ENCODE assay signal across 17 cellular contexts in genomic region chr6:1641391-1641790, GRCh38. TPM values are rescaled to one million over a fixed set of nuclear protein-coding genes. Genes with fewer than 3 reads are reported as not detected.
DNase-seq lines count a peak whose midpoint lies in the region; ATAC-seq, FAIRE-seq and TF ChIP-seq lines count a peak whose summit lies in the region.
"Had no signal": no experiment of that assay in that cellular context is flagged by ENCODE, and none has a peak within 500 bp of the region (broad histone marks: within the 10 kb centered on the region; RNA-seq: fewer than 3 reads in every experiment).

No MANE protein-coding gene starts in this region.

- H3K27ac Mint-ChIP-seq in CD14-positive monocyte = no peak overlapping the region
- H3K27ac Mint-ChIP-seq: activated CD4-positive, alpha-beta memory T cell treated with anti-CD3 and anti-CD28 coated beads for 36 hours; dendritic cell treated with granulocyte-macrophage colony-stimulating factor and Interleukin-4, amounts not matched to agents 40 ng/mL and 50 ng/mL, for 4 days; stimulated activated memory B cell treated with anti-CD40 and anti-IgM and Interleukin-4, amounts not matched to agents 10 μg/mL and 1 μg/mL and 100 μg/mL, for 72 hours had no signal

- CTCF ChIA-PET in SK-N-SH (lab: Yijun Ruan, JAX) = no interaction called here

- TF ChIP-seq EP300 in SK-N-SH (IDR thresholded peaks at IDR 0.05; ENCODE audit: borderline replicate concordance in 1 of 2, low read depth in 1 of 2, low read length in 1 of 2) (no peak), ovary (IDR thresholded peaks at IDR 0.05) (no peak)

- peaks cover 0 to 5% of the 10 kb centered on the region in 2 donors for H3K36me3 Mint-ChIP-seq in CD14-positive monocyte
- H3K36me3 Mint-ChIP-seq: activated CD4-positive, alpha-beta memory T cell treated with anti-CD3 and anti-CD28 coated beads for 36 hours; stimulated activated memory B cell treated with anti-CD40 and anti-IgM and Interleukin-4, amounts not matched to agents 10 μg/mL and 1 μg/mL and 100 μg/mL, for 72 hours had no signal

- H3K36me3 ChIP-seq in SK-N-SH (replicated peaks in 1 of 2; ENCODE audit: control insufficient read depth in 1 of 2, insufficient read depth in 2 of 2, low read length in 1 of 2) = no peaks in the 10 kb centered on the region
- no peaks in the 10 kb centered on the region for H3K36me3 ChIP-seq in adrenal gland (replicated peaks in 1 of 2)
- H3K36me3 ChIP-seq in ovary = no peaks in the 10 kb centered on the region
- H3K36me3 ChIP-seq: neutrophil had no signal

- 93% methylated on average over 7 of the region's 11 CpGs for WGBS in SK-N-SH (ENCODE audit: low lambda C conversion rate)
- WGBS in adrenal gland, 4 donors = 34 to 51% (median 40%) methylated on average over 11 of the region's 11 CpGs
- 86 to 89% (median 88%) methylated on average over 11 of the region's 11 CpGs for WGBS in ovary, 3 donors

- peaks cover 12% of the 10 kb centered on the region for H3K4me1 Mint-ChIP-seq in CD14-positive monocyte

- no peak overlapping the region for H3K9ac ChIP-seq in SK-N-SH

- TF ChIP-seq POLR2A in adrenal gland (IDR thresholded peaks at IDR 0.05) (no peak), ovary (IDR thresholded peaks at IDR 0.05) (no peak)

- DNase-seq in SK-N-SH (no peak), adrenal gland (peak in 6 of 7 donors; percentile 50 to 74 (median 64)), kidney tubule cell (ENCODE audit: low spot score) (peak; percentile 77), urothelium cell line (ENCODE audit: low spot score) (peak; percentile 42), HCEC 1CT (no peak), ovary (no peak), CD14-positive monocyte (ENCODE audit: low spot score) (no peak)
- DNase-seq: activated CD4-positive, alpha-beta memory T cell treated with anti-CD3 and anti-CD28 coated beads for 36 hours; hypothalamus; NCI-H2029 treated with DMSO at 0.1 percent for 48 hours; NCI-H774 had no signal

- POLR2A ChIA-PET in SK-N-SH (lab: Yijun Ruan, JAX) = no interaction called here

- H3K9me3 Mint-ChIP-seq in CD14-positive monocyte = peaks cover 0 to 3% (median 0%) of the 10 kb centered on the region in 7 donors
- H3K9me3 Mint-ChIP-seq: activated CD4-positive, alpha-beta memory T cell treated with anti-CD3 and anti-CD28 coated beads for 36 hours; dendritic cell treated with granulocyte-macrophage colony-stimulating factor and Interleukin-4, amounts not matched to agents 40 ng/mL and 50 ng/mL, for 4 days; stimulated activated memory B cell treated with anti-CD40 and anti-IgM and Interleukin-4, amounts not matched to agents 10 μg/mL and 1 μg/mL and 100 μg/mL, for 72 hours had no signal

- H3K9me3 ChIP-seq in SK-N-SH (no peaks in the 10 kb centered on the region), adrenal gland (replicated peaks in 1 of 3) (no peaks in the 10 kb centered on the region), ovary (no peaks in the 10 kb centered on the region)
- H3K9me3 ChIP-seq: neutrophil had no signal

- H3K4me3 ChIP-seq in SK-N-SH (ENCODE audit: low read depth in 2 of 2, low read length in 1 of 2) (no peak overlapping the region), adrenal gland (no peak overlapping the region), ovary (no peak overlapping the region)

- TF ChIP-seq RAD21 in SK-N-SH (IDR thresholded peaks at IDR 0.05; ENCODE audit: low read length) = no peak

- H3K27ac ChIP-seq in SK-N-SH (ENCODE audit: low read depth in 2 of 2, low read length in 1 of 2) (no peak overlapping the region), adrenal gland (no peak overlapping the region), ovary (no peak overlapping the region)
- H3K27ac ChIP-seq: HL-60, neutrophil had no signal

- no peaks in the 10 kb centered on the region for H3K79me2 ChIP-seq in SK-N-SH (ENCODE audit: insufficient read depth)

- no peaks in the 10 kb centered on the region for H3F3A ChIP-seq in SK-N-SH (replicated peaks; ENCODE audit: insufficient read depth)

- no peak for FAIRE-seq in urothelium cell line (lab: Jason Lieb, UNC)
- FAIRE-seq: astrocyte had no signal

- H3K4me2 ChIP-seq in SK-N-SH = no peak overlapping the region

- no peaks in the 10 kb centered on the region for H3K9me2 ChIP-seq in SK-N-SH

- no peak overlapping the region for H2AFZ ChIP-seq in SK-N-SH (ENCODE audit: low read depth)

- no peaks in the 10 kb centered on the region for H4K20me1 ChIP-seq in SK-N-SH (ENCODE audit: insufficient read depth)

- H3K27me3 ChIP-seq in SK-N-SH (ENCODE audit: insufficient read depth) (no peaks in the 10 kb centered on the region), adrenal gland (no peaks in the 10 kb centered on the region), ovary (no peaks in the 10 kb centered on the region)
- H3K27me3 ChIP-seq: neutrophil had no signal

- peaks cover 0 to 14% of the 10 kb centered on the region in 2 experiments; a peak in 1 of 4 replicates for H3K4me1 ChIP-seq in SK-N-SH (ENCODE audit: control insufficient read depth in 1 of 2, insufficient read depth in 2 of 2, low read depth in 1 of 2, low read length in 1 of 2)
- no peaks in the 10 kb centered on the region for H3K4me1 ChIP-seq in adrenal gland (replicated peaks in 1 of 2)
- no peaks in the 10 kb centered on the region for H3K4me1 ChIP-seq in ovary (ENCODE audit: insufficient read depth)

- peak; percentile 35; the same call in 2 of the 3 replicates for ATAC-seq in SK-N-SH treated with all-trans-retinoic acid at 6 μM for 48 hours
- ATAC-seq: stimulated activated memory B cell treated with anti-CD40 and anti-IgM and Interleukin-4, amounts not matched to agents 10 μg/mL and 1 μg/mL and 100 μg/mL, for 72 hours had no signal

- peaks cover 1 to 5% (median 4%) of the 10 kb centered on the region in 3 donors for H3K27me3 Mint-ChIP-seq in CD14-positive monocyte (ENCODE audit: low read depth in 3 of 3)
- H3K27me3 Mint-ChIP-seq: activated CD4-positive, alpha-beta memory T cell treated with anti-CD3 and anti-CD28 coated beads for 36 hours; stimulated activated memory B cell treated with anti-CD40 and anti-IgM and Interleukin-4, amounts not matched to agents 10 μg/mL and 1 μg/mL and 100 μg/mL, for 72 hours had no signal

- no peak overlapping the region for H3K4me3 Mint-ChIP-seq in CD14-positive monocyte
- H3K4me3 Mint-ChIP-seq: activated CD4-positive, alpha-beta memory T cell treated with anti-CD3 and anti-CD28 coated beads for 36 hours; dendritic cell treated with granulocyte-macrophage colony-stimulating factor and Interleukin-4, amounts not matched to agents 40 ng/mL and 50 ng/mL, for 4 days; stimulated activated memory B cell treated with anti-CD40 and anti-IgM and Interleukin-4, amounts not matched to agents 10 μg/mL and 1 μg/mL and 100 μg/mL, for 72 hours had no signal

- no peak for TF ChIP-seq CTCF in SK-N-SH (IDR thresholded peaks at IDR 0.05)
- TF ChIP-seq CTCF in adrenal gland (IDR thresholded peaks at IDR 0.05) = no peak
- TF ChIP-seq CTCF in ovary (IDR thresholded peaks at IDR 0.05) = no peak
- TF ChIP-seq CTCF in CD14-positive monocyte (IDR thresholded peaks at IDR 0.05) = no peak

- intact Hi-C loops in adrenal gland (cut with DNase I) = no loop called here
- intact Hi-C loops in ovary (cut with DNase I) = no loop called here
- intact Hi-C loops in CD14-positive monocyte (cut with micrococcal nuclease) = no loop called here

TF ChIP-seq in SK-N-SH treated with all-trans-retinoic acid at 6 μM for 48 hours, 23 proteins besides CTCF, POLR2A, EP300 and RAD21 (continues in another document):
- TF ChIP-seq PPARA (CRISPR knock-in tag; IDR thresholded peaks at IDR 0.05; ENCODE audit: borderline replicate concordance) (no peak), ISL1 (CRISPR knock-in tag; IDR thresholded peaks at IDR 0.05) (no peak), CREB5 (CRISPR knock-in tag; IDR thresholded peaks at IDR 0.05; ENCODE audit: low read depth) (no peak), ZFP3 (CRISPR knock-in tag; IDR thresholded peaks at IDR 0.05) (no peak)

TF ChIP-seq in SK-N-SH, 30 proteins besides CTCF, POLR2A, EP300 and RAD21 (continues in another document):
- no peak for TF ChIP-seq FOXM1 (IDR thresholded peaks at IDR 0.05; ENCODE audit: low read depth)
- TF ChIP-seq FOSL2 (IDR thresholded peaks at IDR 0.05; ENCODE audit: borderline replicate concordance, low read depth) = no peak
- no peak for TF ChIP-seq MXI1 (IDR thresholded peaks at IDR 0.05; ENCODE audit: low read depth, low read length)
- TF ChIP-seq, protein P1, sequence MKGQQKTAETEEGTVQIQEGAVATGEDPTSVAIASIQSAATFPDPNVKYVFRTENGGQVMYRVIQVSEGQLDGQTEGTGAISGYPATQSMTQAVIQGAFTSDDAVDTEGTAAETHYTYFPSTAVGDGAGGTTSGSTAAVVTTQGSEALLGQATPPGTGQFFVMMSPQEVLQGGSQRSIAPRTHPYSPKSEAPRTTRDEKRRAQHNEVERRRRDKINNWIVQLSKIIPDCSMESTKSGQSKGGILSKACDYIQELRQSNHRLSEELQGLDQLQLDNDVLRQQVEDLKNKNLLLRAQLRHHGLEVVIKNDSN (IDR thresholded peaks at IDR 0.05; ENCODE audit: borderline replicate concordance, low read depth) = no peak
- no peak for TF ChIP-seq MAX (IDR thresholded peaks at IDR 0.05; ENCODE audit: low read depth)
- no peak for TF ChIP-seq YY1 (IDR thresholded peaks at IDR 0.05; ENCODE audit: low read depth)
- TF ChIP-seq FOXJ3 (CRISPR knock-in tag; IDR thresholded peaks at IDR 0.05) = no peak
- TF ChIP-seq POLR2AphosphoS5 (IDR thresholded peaks at IDR 0.05; ENCODE audit: low read depth, low read length) = no peak

RNA-seq across cellular contexts. Expression of gene FOXC1, which starts 31.7 kb away (rescaled TPM):
- polyA plus RNA-seq in SK-N-SH (2012; rRNA removed) = 3.6 and 4.3 TPM in 2 replicates
- 4.3 TPM in 2 replicates for polyA plus RNA-seq in SK-N-SH (2012; cell fraction: cytosol; rRNA removed)
- 5.0 and 5.6 TPM in 2 replicates for polyA plus RNA-seq in SK-N-SH (2012; cell fraction: nucleus; rRNA removed)
- 10 to 100 TPM in 1 of 8 donors, 1 to 10 TPM in 7; 3.0 to 13.2 (median 5.7) TPM for total RNA-seq in adrenal gland
- polyA plus RNA-seq in adrenal gland = 1 to 10 TPM; 2.7 to 5.3 (median 4.6) TPM
- total RNA-seq in ovary = 10 to 100 TPM in 1 of 7 donors, 1 to 10 TPM in 6; 4.3 to 15.9 (median 5.8) TPM
- polyA plus RNA-seq in ovary = 10 to 100 TPM in 1 of 2 donors, 1 to 10 TPM in 1; 6.5 to 21.2 TPM
- not detected for polyA plus RNA-seq in CD14-positive monocyte

Comparison
In these comparisons a context has a peak if more than half of its experiments do, and no peak if none do; other contexts are left out.
1. DNase-seq: peak in adrenal gland (6 of 7), kidney tubule cell (single experiment) and urothelium cell line (single experiment); none in SK-N-SH (single experiment), HCEC 1CT (single experiment), ovary (0 of 5) and CD14-positive monocyte (single experiment).